ENCODE assay signal across 10 cellular contexts in genomic region chr3:5019411-5020261, GRCh38. TPM values are rescaled to one million over a fixed set of nuclear protein-coding genes. Genes with fewer than 3 reads are reported as not detected.
DNase-seq lines count a peak whose midpoint lies in the region; ATAC-seq, FAIRE-seq and TF ChIP-seq lines count a peak whose summit lies in the region.
"Had no signal": no experiment of that assay in that cellular context is flagged by ENCODE, and none has a peak within 500 bp of the region (broad histone marks: within the 10 kb centered on the region; RNA-seq: fewer than 3 reads in every experiment).

No MANE protein-coding gene starts in this region.

- DNase-seq in T-helper 22 cell (ENCODE audit: low read depth) (peak; percentile 74), mucosa of descending colon (peak; percentile 56 to 79 (median 56)), H54 (ENCODE audit: insufficient read length, low spot score) (no peak), chondrocyte (ENCODE audit: low spot score) (no peak), SIG-M5 treated with dmso at 0.1 percent for 504 hours (lab: John Stamatoyannopoulos, UW; ENCODE audit: unreplicated experiment) (no peak)
- peak; percentile 54 to 68 for DNase-seq in activated T-helper 1 cell treated with anti-CD3 and anti-CD28 coated beads, Interleukin-2, amount 50 U/mL, for 16 hours (ENCODE audit: low read depth in 1 of 2, low spot score in 1 of 2)
- peak; percentile 56 to 84 (median 72) for DNase-seq in stimulated activated naive CD4-positive, alpha-beta T cell (lab: John Stamatoyannopoulos, UW)

- H3K4me3 Mint-ChIP-seq in chondrocyte (ENCODE audit: unreplicated experiment): no peak overlapping the region
- H3K4me3 Mint-ChIP-seq: nephron had no signal

- no peaks in the 10 kb centered on the region for H3K9me3 Mint-ChIP-seq in chondrocyte (ENCODE audit: low read depth)
- H3K9me3 Mint-ChIP-seq: nephron had no signal

- peaks cover 62% of the 10 kb centered on the region for H3K4me1 Mint-ChIP-seq in chondrocyte (ENCODE audit: low read depth)

- H3K4me1 ChIP-seq in mucosa of descending colon (ENCODE audit: low read depth): peaks cover 17% of the 10 kb centered on the region

- ATAC-seq in mucosa of descending colon (no peak), HG02973 (IDR thresholded peaks at IDR 0.05; ENCODE audit: unreplicated experiment) (no peak)

- TF ChIP-seq CTCF in mucosa of descending colon (IDR thresholded peaks at IDR 0.05): no peak
- TF ChIP-seq CTCF in chondrocyte (IDR thresholded peaks at IDR 0.05): no peak

- no peaks in the 10 kb centered on the region for H3K36me3 Mint-ChIP-seq in chondrocyte (ENCODE audit: low read depth)

- no peaks in the 10 kb centered on the region for H3K9me3 ChIP-seq in mucosa of descending colon

- intact Hi-C loops in mucosa of descending colon (cut with DNase I, micrococcal nuclease): loop anchor here in 1 of 2 donors (10.0 kb wide), 1 partner anchor 305 kb away; no protein-coding TSS in a partner anchor

- TF ChIP-seq POLR2A in H54 (IDR thresholded peaks at IDR 0.05; ENCODE audit: low read depth, low read length): no peak

- FAIRE-seq in H54 (lab: Jason Lieb, UNC): no peak

- H3K27ac Mint-ChIP-seq in chondrocyte (ENCODE audit: unreplicated experiment): no peak overlapping the region
- H3K27ac Mint-ChIP-seq: nephron had no signal

- H3K36me3 ChIP-seq in mucosa of descending colon (ENCODE audit: low read depth): no peaks in the 10 kb centered on the region
- H3K36me3 ChIP-seq: cardiac muscle cell had no signal

- H3K27me3 Mint-ChIP-seq in chondrocyte (ENCODE audit: low read depth): no peaks in the 10 kb centered on the region

- no peak overlapping the region for H3K4me3 ChIP-seq in mucosa of descending colon
- H3K4me3 ChIP-seq: cardiac muscle cell had no signal

RNA-seq across cellular contexts. Expression of gene BHLHE40, which starts 40.4 kb away (rescaled TPM):
- total RNA-seq in mucosa of descending colon (10 to 100 TPM; 40.2 to 45.5 (median 42.9) TPM), chondrocyte (53.8 to 75.5 TPM (median 66.4 TPM) in 3 replicates)

Comparison
In these comparisons a context has a peak if more than half of its experiments do, and no peak if none do; other contexts are left out.
1. DNase-seq: peak in T-helper 22 cell (single experiment), activated T-helper 1 cell treated with anti-CD3 and anti-CD28 coated beads, Interleukin-2, amount 50 U/mL, for 16 hours (2 of 2), mucosa of descending colon (3 of 3) and stimulated activated naive CD4-positive, alpha-beta T cell (6 of 6); none in H54 (single experiment), chondrocyte (single experiment) and SIG-M5 treated with dmso at 0.1 percent for 504 hours (single experiment).